In the genomic region with DNA sequence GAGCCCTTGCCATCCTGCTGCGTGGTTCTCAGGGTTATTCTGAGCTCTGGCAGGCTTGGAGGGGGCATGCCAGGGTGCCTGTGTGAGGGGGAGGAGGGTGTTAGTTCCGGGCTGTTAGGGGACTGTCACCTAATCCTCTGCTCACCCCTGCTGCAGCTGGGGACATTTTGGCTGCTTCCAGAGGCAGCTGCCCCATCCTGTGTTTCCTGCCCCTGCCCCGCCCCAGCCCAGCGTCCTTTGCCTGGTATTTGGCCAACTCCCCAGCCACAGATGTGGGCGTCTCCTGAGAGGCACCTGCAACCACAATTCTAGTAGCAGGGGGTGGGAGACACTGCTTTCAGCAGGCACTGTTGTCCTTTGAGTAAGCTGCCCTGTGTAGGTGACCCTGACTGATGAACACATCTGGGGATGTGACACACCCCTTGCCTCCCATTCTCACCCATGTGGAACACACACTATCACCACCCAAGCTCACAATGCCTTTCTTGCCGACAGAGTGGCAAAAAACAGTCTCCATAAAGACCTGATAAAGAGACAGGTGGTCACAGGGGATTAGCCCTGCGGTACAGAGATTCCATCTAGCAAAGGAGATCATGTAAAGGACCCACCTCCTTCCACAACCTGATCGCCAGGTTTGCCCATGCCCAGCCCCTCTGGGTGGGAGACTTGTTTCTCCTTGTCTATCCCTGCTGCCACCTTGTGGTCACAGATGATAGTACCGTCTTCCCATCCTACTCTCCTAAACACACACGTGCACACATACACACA, we compare ENCODE assay signal across 1 cellular context.
TF ChIP-seq lines count a peak whose summit lies in the region.

A gene (minus strand): TSS at position 48 of the 768 bp plus-strand sequence. CDS start 35 bp downstream, at position 13.

TF ChIP-seq in HEK293, 187 proteins besides CTCF, POLR2A, EP300 and RAD21 (continued from another document):
- TF ChIP-seq MZF1 (tag by site-specific recombination; IDR thresholded peaks at IDR 0.05; ENCODE audit: borderline replicate concordance) (no peak), SP7 (tag by site-specific recombination; IDR thresholded peaks at IDR 0.05) (peak; percentile 45; the same call in 1 of the 2 replicates), ZEB2 (tag by site-specific recombination; IDR thresholded peaks at IDR 0.05) (peak; percentile 33; the same call in 1 of the 2 replicates), ZNF600 (tag by site-specific recombination; IDR thresholded peaks at IDR 0.05) (0 out of 2 replicates have a peak, but pooled peaks have one; percentile 23), KLF1 (tag by site-specific recombination; IDR thresholded peaks at IDR 0.05) (peak; percentile 90), GLIS2 (tag by site-specific recombination; IDR thresholded peaks at IDR 0.05) (peak; percentile 40; the same call in 1 of the 2 replicates), ZSCAN16 (tag by site-specific recombination; IDR thresholded peaks at IDR 0.05) (no peak), ZFP37 (tag by site-specific recombination; IDR thresholded peaks at IDR 0.05) (no peak), ZNF335 (tag by site-specific recombination; conservative IDR thresholded peaks at IDR 0.05) (no peak), SALL2 (tag by site-specific recombination; IDR thresholded peaks at IDR 0.05; ENCODE audit: borderline replicate concordance) (no peak), ZFP3 (tag by site-specific recombination; IDR thresholded peaks at IDR 0.05; ENCODE audit: low read depth) (no peak), KLF10 (tag by site-specific recombination; IDR thresholded peaks at IDR 0.05) (peak; percentile 52; the same call in 1 of the 2 replicates), EGR2 (tag by site-specific recombination; IDR thresholded peaks at IDR 0.05; ENCODE audit: low read depth) (peak; percentile 67), KLF9 (tag by site-specific recombination; IDR thresholded peaks at IDR 0.05; ENCODE audit: low read depth) (peak; percentile 72; the same call in 1 of the 2 replicates), KLF8 (tag by site-specific recombination; IDR thresholded peaks at IDR 0.05) (peak; percentile 51; the same call in 1 of the 2 replicates)
- TF ChIP-seq, protein P1, sequence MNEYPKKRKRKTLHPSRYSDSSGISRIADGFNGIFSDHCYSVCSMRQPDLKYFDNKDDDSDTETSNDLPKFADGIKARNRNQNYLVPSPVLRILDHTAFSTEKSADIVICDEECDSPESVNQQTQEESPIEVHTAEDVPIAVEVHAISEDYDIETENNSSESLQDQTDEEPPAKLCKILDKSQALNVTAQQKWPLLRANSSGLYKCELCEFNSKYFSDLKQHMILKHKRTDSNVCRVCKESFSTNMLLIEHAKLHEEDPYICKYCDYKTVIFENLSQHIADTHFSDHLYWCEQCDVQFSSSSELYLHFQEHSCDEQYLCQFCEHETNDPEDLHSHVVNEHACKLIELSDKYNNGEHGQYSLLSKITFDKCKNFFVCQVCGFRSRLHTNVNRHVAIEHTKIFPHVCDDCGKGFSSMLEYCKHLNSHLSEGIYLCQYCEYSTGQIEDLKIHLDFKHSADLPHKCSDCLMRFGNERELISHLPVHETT (tag by site-specific recombination; IDR thresholded peaks at IDR 0.05) = no peak
- TF ChIP-seq, protein P2, sequence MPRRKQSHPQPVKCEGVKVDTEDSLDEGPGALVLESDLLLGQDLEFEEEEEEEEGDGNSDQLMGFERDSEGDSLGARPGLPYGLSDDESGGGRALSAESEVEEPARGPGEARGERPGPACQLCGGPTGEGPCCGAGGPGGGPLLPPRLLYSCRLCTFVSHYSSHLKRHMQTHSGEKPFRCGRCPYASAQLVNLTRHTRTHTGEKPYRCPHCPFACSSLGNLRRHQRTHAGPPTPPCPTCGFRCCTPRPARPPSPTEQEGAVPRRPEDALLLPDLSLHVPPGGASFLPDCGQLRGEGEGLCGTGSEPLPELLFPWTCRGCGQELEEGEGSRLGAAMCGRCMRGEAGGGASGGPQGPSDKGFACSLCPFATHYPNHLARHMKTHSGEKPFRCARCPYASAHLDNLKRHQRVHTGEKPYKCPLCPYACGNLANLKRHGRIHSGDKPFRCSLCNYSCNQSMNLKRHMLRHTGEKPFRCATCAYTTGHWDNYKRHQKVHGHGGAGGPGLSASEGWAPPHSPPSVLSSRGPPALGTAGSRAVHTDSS (tag by site-specific recombination; IDR thresholded peaks at IDR 0.05) = no peak
- TF ChIP-seq, protein P3, sequence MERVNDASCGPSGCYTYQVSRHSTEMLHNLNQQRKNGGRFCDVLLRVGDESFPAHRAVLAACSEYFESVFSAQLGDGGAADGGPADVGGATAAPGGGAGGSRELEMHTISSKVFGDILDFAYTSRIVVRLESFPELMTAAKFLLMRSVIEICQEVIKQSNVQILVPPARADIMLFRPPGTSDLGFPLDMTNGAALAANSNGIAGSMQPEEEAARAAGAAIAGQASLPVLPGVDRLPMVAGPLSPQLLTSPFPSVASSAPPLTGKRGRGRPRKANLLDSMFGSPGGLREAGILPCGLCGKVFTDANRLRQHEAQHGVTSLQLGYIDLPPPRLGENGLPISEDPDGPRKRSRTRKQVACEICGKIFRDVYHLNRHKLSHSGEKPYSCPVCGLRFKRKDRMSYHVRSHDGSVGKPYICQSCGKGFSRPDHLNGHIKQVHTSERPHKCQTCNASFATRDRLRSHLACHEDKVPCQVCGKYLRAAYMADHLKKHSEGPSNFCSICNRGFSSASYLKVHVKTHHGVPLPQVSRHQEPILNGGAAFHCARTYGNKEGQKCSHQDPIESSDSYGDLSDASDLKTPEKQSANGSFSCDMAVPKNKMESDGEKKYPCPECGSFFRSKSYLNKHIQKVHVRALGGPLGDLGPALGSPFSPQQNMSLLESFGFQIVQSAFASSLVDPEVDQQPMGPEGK (tag by site-specific recombination; IDR thresholded peaks at IDR 0.05) = peak; percentile 11; the same call in 1 of the 2 replicates
- TF ChIP-seq, protein P4, sequence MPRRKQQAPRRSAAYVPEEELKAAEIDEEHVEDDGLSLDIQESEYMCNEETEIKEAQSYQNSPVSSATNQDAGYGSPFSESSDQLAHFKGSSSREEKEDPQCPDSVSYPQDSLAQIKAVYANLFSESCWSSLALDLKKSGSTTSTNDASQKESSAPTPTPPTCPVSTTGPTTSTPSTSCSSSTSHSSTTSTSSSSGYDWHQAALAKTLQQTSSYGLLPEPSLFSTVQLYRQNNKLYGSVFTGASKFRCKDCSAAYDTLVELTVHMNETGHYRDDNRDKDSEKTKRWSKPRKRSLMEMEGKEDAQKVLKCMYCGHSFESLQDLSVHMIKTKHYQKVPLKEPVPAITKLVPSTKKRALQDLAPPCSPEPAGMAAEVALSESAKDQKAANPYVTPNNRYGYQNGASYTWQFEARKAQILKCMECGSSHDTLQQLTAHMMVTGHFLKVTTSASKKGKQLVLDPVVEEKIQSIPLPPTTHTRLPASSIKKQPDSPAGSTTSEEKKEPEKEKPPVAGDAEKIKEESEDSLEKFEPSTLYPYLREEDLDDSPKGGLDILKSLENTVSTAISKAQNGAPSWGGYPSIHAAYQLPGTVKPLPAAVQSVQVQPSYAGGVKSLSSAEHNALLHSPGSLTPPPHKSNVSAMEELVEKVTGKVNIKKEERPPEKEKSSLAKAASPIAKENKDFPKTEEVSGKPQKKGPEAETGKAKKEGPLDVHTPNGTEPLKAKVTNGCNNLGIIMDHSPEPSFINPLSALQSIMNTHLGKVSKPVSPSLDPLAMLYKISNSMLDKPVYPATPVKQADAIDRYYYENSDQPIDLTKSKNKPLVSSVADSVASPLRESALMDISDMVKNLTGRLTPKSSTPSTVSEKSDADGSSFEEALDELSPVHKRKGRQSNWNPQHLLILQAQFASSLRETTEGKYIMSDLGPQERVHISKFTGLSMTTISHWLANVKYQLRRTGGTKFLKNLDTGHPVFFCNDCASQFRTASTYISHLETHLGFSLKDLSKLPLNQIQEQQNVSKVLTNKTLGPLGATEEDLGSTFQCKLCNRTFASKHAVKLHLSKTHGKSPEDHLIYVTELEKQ (tag by site-specific recombination; IDR thresholded peaks at IDR 0.05; ENCODE audit: borderline replicate concordance) = no peak
- TF ChIP-seq, protein P5, sequence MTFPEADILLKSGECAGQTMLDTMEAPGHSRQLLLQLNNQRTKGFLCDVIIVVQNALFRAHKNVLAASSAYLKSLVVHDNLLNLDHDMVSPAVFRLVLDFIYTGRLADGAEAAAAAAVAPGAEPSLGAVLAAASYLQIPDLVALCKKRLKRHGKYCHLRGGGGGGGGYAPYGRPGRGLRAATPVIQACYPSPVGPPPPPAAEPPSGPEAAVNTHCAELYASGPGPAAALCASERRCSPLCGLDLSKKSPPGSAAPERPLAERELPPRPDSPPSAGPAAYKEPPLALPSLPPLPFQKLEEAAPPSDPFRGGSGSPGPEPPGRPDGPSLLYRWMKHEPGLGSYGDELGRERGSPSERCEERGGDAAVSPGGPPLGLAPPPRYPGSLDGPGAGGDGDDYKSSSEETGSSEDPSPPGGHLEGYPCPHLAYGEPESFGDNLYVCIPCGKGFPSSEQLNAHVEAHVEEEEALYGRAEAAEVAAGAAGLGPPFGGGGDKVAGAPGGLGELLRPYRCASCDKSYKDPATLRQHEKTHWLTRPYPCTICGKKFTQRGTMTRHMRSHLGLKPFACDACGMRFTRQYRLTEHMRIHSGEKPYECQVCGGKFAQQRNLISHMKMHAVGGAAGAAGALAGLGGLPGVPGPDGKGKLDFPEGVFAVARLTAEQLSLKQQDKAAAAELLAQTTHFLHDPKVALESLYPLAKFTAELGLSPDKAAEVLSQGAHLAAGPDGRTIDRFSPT (tag by site-specific recombination; IDR thresholded peaks at IDR 0.05) = 0 out of 2 replicates have a peak, but pooled peaks have one; percentile 46
- TF ChIP-seq, protein P6, sequence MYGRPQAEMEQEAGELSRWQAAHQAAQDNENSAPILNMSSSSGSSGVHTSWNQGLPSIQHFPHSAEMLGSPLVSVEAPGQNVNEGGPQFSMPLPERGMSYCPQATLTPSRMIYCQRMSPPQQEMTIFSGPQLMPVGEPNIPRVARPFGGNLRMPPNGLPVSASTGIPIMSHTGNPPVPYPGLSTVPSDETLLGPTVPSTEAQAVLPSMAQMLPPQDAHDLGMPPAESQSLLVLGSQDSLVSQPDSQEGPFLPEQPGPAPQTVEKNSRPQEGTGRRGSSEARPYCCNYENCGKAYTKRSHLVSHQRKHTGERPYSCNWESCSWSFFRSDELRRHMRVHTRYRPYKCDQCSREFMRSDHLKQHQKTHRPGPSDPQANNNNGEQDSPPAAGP (tag by site-specific recombination; IDR thresholded peaks at IDR 0.05) = 0 out of 2 replicates have a peak, but pooled peaks have one; percentile 24
- TF ChIP-seq, protein P7, sequence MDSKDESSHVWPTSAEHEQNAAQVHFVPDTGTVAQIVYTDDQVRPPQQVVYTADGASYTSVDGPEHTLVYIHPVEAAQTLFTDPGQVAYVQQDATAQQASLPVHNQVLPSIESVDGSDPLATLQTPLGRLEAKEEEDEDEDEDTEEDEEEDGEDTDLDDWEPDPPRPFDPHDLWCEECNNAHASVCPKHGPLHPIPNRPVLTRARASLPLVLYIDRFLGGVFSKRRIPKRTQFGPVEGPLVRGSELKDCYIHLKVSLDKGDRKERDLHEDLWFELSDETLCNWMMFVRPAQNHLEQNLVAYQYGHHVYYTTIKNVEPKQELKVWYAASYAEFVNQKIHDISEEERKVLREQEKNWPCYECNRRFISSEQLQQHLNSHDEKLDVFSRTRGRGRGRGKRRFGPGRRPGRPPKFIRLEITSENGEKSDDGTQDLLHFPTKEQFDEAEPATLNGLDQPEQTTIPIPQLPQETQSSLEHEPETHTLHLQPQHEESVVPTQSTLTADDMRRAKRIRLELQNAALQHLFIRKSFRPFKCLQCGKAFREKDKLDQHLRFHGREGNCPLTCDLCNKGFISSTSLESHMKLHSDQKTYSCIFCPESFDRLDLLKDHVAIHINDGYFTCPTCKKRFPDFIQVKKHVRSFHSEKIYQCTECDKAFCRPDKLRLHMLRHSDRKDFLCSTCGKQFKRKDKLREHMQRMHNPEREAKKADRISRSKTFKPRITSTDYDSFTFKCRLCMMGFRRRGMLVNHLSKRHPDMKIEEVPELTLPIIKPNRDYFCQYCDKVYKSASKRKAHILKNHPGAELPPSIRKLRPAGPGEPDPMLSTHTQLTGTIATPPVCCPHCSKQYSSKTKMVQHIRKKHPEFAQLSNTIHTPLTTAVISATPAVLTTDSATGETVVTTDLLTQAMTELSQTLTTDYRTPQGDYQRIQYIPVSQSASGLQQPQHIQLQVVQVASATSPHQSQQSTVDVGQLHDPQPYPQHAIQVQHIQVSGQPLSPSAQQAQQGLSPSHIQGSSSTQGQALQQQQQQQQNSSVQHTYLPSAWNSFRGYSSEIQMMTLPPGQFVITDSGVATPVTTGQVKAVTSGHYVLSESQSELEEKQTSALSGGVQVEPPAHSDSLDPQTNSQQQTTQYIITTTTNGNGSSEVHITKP (tag by site-specific recombination; IDR thresholded peaks at IDR 0.05) = peak; percentile 54
